16 cellular contexts compared by ENCODE assay signal in genomic region chr6:158759966-158760617, GRCh38. TPM values are rescaled to one million over a fixed set of nuclear protein-coding genes. Genes with fewer than 3 reads are reported as not detected.
DNase-seq lines count a peak whose midpoint lies in the region; ATAC-seq and TF ChIP-seq lines count a peak whose summit lies in the region.
"Had no signal": no experiment of that assay in that cellular context is flagged by ENCODE, and none has a peak within 500 bp of the region (broad histone marks: within the 10 kb centered on the region; RNA-seq: fewer than 3 reads in every experiment).

No MANE protein-coding gene starts in this region.

- H3K27ac Mint-ChIP-seq in activated CD8-positive, alpha-beta T cell treated with anti-CD3 and anti-CD28 coated beads for 36 hours: peak overlapping the region; percentile 15
- H3K27ac Mint-ChIP-seq in memory B cell (peak overlapping the region; percentile 58), osteocyte (ENCODE audit: unreplicated experiment) (no peak overlapping the region)
- peak overlapping the region in 1 of 2 donors; percentile 89 for H3K27ac Mint-ChIP-seq in stimulated activated naive CD8-positive, alpha-beta T cell treated with anti-CD3 and anti-CD28 coated beads, Interleukin-15, amount 100 ng/mL, for 72 hours

- H3K4me1 ChIP-seq in cardiac muscle cell (ENCODE audit: low read depth) (peaks cover 38% of the 10 kb centered on the region), left ventricle myocardium inferior (peaks cover 19% of the 10 kb centered on the region)

- H3K4me3 ChIP-seq in cardiac muscle cell (no peak overlapping the region), left ventricle myocardium inferior (no peak overlapping the region)
- H3K4me3 ChIP-seq: adrenal gland, esophagus muscularis mucosa had no signal

- H3K4me3 Mint-ChIP-seq in activated CD8-positive, alpha-beta T cell treated with anti-CD3 and anti-CD28 coated beads for 36 hours: no peak overlapping the region
- H3K4me3 Mint-ChIP-seq in memory B cell (no peak overlapping the region), osteocyte (ENCODE audit: unreplicated experiment) (no peak overlapping the region)
- no peak overlapping the region for H3K4me3 Mint-ChIP-seq in stimulated activated naive CD8-positive, alpha-beta T cell treated with anti-CD3 and anti-CD28 coated beads, Interleukin-15, amount 100 ng/mL, for 72 hours

- no peak for TF ChIP-seq CTCF in cardiac muscle cell (IDR thresholded peaks at IDR 0.05; ENCODE audit: low read depth, low read length)
- no peak for TF ChIP-seq CTCF in left ventricle myocardium inferior (IDR thresholded peaks at IDR 0.05; ENCODE audit: borderline replicate concordance)
- TF ChIP-seq CTCF in activated CD8-positive, alpha-beta T cell treated with anti-CD3 and anti-CD28 coated beads for 36 hours (IDR thresholded peaks at IDR 0.05): no peak
- TF ChIP-seq CTCF in osteocyte (IDR thresholded peaks at IDR 0.05): no peak

- H3K27ac ChIP-seq in cardiac muscle cell (peak overlapping the region; percentile 82), left ventricle myocardium inferior (replicated peaks) (no peak overlapping the region)
- H3K27ac ChIP-seq: adrenal gland had no signal

- DNase-seq in cardiac muscle cell (ENCODE audit: low read depth in 1 of 2, low spot score in 1 of 2) (no peak), left ventricle myocardium inferior (no peak), memory B cell (ENCODE audit: low spot score in 2 of 2) (no peak), osteocyte (ENCODE audit: extremely low spot score, unreplicated experiment) (no peak)
- DNase-seq in activated CD8-positive, alpha-beta T cell treated with anti-CD3 and anti-CD28 coated beads for 36 hours: no peak
- no peak for DNase-seq in stimulated activated naive CD8-positive, alpha-beta T cell treated with anti-CD3 and anti-CD28 coated beads, Interleukin-15, amount 100 ng/mL, for 72 hours
- DNase-seq: caudate nucleus, KG1, MV-4-11, NCI-H187 treated with DMSO at 0.1 percent for 48 hours, NCI-H446 treated with DMSO at 0.1 percent for 48 hours, nucleus accumbens had no signal

- H3K27me3 Mint-ChIP-seq in activated CD8-positive, alpha-beta T cell treated with anti-CD3 and anti-CD28 coated beads for 36 hours: no peaks in the 10 kb centered on the region
- H3K27me3 Mint-ChIP-seq in memory B cell (no peaks in the 10 kb centered on the region), osteocyte (ENCODE audit: unreplicated experiment) (peaks cover 2% of the 10 kb centered on the region)
- H3K27me3 Mint-ChIP-seq in stimulated activated naive CD8-positive, alpha-beta T cell treated with anti-CD3 and anti-CD28 coated beads, Interleukin-15, amount 100 ng/mL, for 72 hours: no peaks in the 10 kb centered on the region

- ATAC-seq in activated CD8-positive, alpha-beta T cell treated with anti-CD3 and anti-CD28 coated beads for 36 hours: no peak
- ATAC-seq in memory B cell (ENCODE audit: low read depth) (no peak), HG03521 (IDR thresholded peaks at IDR 0.05; ENCODE audit: unreplicated experiment) (no peak), HG02852 (IDR thresholded peaks at IDR 0.05; ENCODE audit: unreplicated experiment) (no peak)
- ATAC-seq in stimulated activated naive CD8-positive, alpha-beta T cell treated with anti-CD3 and anti-CD28 coated beads, Interleukin-15, amount 100 ng/mL, for 72 hours: peak; percentile 10

- peaks cover 3% of the 10 kb centered on the region for H3K4me1 Mint-ChIP-seq in activated CD8-positive, alpha-beta T cell treated with anti-CD3 and anti-CD28 coated beads for 36 hours (ENCODE audit: low read depth)
- H3K4me1 Mint-ChIP-seq in memory B cell (peaks cover 8% of the 10 kb centered on the region), osteocyte (ENCODE audit: unreplicated experiment) (peaks cover 8% of the 10 kb centered on the region)
- no peaks in the 10 kb centered on the region for H3K4me1 Mint-ChIP-seq in stimulated activated naive CD8-positive, alpha-beta T cell treated with anti-CD3 and anti-CD28 coated beads, Interleukin-15, amount 100 ng/mL, for 72 hours

- H3K9me3 ChIP-seq in cardiac muscle cell (ENCODE audit: low read depth): no peaks in the 10 kb centered on the region
- no peaks in the 10 kb centered on the region for H3K9me3 ChIP-seq in left ventricle myocardium inferior (replicated peaks)
- H3K9me3 ChIP-seq: adrenal gland, esophagus muscularis mucosa had no signal

- intact Hi-C loops in left ventricle myocardium inferior (cut with micrococcal nuclease): no loop called here
- intact Hi-C loops in activated CD8-positive, alpha-beta T cell treated with anti-CD3 and anti-CD28 coated beads for 36 hours (cut with micrococcal nuclease): no loop called here

- H3K36me3 ChIP-seq in cardiac muscle cell (no peaks in the 10 kb centered on the region), left ventricle myocardium inferior (peaks cover 17% of the 10 kb centered on the region)

- POLR2A ChIA-PET in activated CD8-positive, alpha-beta T cell treated with anti-CD3 and anti-CD28 coated beads for 36 hours (lab: Charles Lee): interaction anchor here (0.9 to 1.1 kb wide), 2 partner anchors 12 to 14 kb away, joined by 3 to 4 read pairs; no protein-coding TSS in a partner anchor

- H3K9me3 Mint-ChIP-seq in activated CD8-positive, alpha-beta T cell treated with anti-CD3 and anti-CD28 coated beads for 36 hours: no peaks in the 10 kb centered on the region
- H3K9me3 Mint-ChIP-seq in memory B cell (peaks cover 2% of the 10 kb centered on the region), osteocyte (ENCODE audit: unreplicated experiment) (no peaks in the 10 kb centered on the region)
- no peaks in the 10 kb centered on the region for H3K9me3 Mint-ChIP-seq in stimulated activated naive CD8-positive, alpha-beta T cell treated with anti-CD3 and anti-CD28 coated beads, Interleukin-15, amount 100 ng/mL, for 72 hours

- H3K27me3 ChIP-seq in cardiac muscle cell: no peaks in the 10 kb centered on the region
- no peaks in the 10 kb centered on the region for H3K27me3 ChIP-seq in left ventricle myocardium inferior (ENCODE audit: low read depth)
- H3K27me3 ChIP-seq: adrenal gland, esophagus muscularis mucosa had no signal

- CTCF ChIA-PET in activated CD8-positive, alpha-beta T cell treated with anti-CD3 and anti-CD28 coated beads for 36 hours (lab: Charles Lee): interaction anchor here (1.0 kb wide), 1 partner anchor 14 kb away, joined by 3 read pairs; no protein-coding TSS in a partner anchor

- H3K36me3 Mint-ChIP-seq in activated CD8-positive, alpha-beta T cell treated with anti-CD3 and anti-CD28 coated beads for 36 hours (ENCODE audit: low read depth): peaks cover 50% of the 10 kb centered on the region
- peaks cover 3% of the 10 kb centered on the region for H3K36me3 Mint-ChIP-seq in memory B cell
- H3K36me3 Mint-ChIP-seq in osteocyte (ENCODE audit: unreplicated experiment): peaks cover 4% of the 10 kb centered on the region

RNA-seq across cellular contexts. Expression of gene EZR, which starts 59.1 kb away (rescaled TPM):
- total RNA-seq in cardiac muscle cell (356 and 401 TPM in 2 replicates), left ventricle myocardium inferior (242 TPM), osteocyte (41.1 and 41.4 TPM in 2 replicates)
- 375 and 448 TPM in 2 replicates for polyA plus RNA-seq in cardiac muscle cell
- total RNA-seq in activated CD8-positive, alpha-beta T cell treated with anti-CD3 and anti-CD28 coated beads for 36 hours: 100 to 1,000 TPM; 199 to 206 TPM
